Comparison of ENCODE assay signal across 19 cellular contexts in genomic region chr12:88501976-88502938, GRCh38.
A peak's percentile ranks its signal among the peaks of the same experiment; 100 is the strongest.
DNase-seq lines count a peak whose midpoint lies in the region; ATAC-seq, FAIRE-seq and TF ChIP-seq lines count a peak whose summit lies in the region.
"Had no signal": no experiment of that assay in that cellular context is flagged by ENCODE, and none has a peak within 500 bp of the region (broad histone marks: within the 10 kb centered on the region; RNA-seq: fewer than 3 reads in every experiment).

No MANE protein-coding gene starts in this region.

- H3K79me2 ChIP-seq in ACC112 (ENCODE audit: control insufficient read depth, insufficient read depth, low read length, unreplicated experiment), result peaks cover 3% of the 10 kb centered on the region
- H3K79me2 ChIP-seq in HCT116 (ENCODE audit: insufficient read depth, low read length), result peaks cover 98% of the 10 kb centered on the region

- RAD21 ChIA-PET in HCT116 (lab: Charles Lee; ENCODE audit: low non-redundant PET in 1 of 2, low total read pairs in 2 of 2, uncharacterized antibody in 2 of 2, unreplicated experiment in 2 of 2), result no interaction called here

- H3K9ac ChIP-seq in HCT116 (ENCODE audit: low read length), result no peak overlapping the region

- peaks cover 52% of the 10 kb centered on the region for H4K20me1 ChIP-seq in HCT116 (ENCODE audit: insufficient read depth)

- no peak for FAIRE-seq in urothelium cell line (lab: Jason Lieb, UNC)
- FAIRE-seq: kidney, TTC549 had no signal

- no peak overlapping the region for H2AFZ ChIP-seq in ACC112 (ENCODE audit: low read length, unreplicated experiment)
- no peak overlapping the region for H2AFZ ChIP-seq in HCT116 (ENCODE audit: low read depth, low read length, poor library complexity, severe bottlenecking)

- CTCF ChIA-PET in HCT116 (lab: Charles Lee), result no interaction called here

- peak overlapping the region; percentile 53 for H3K27ac ChIP-seq in ACC112 (ENCODE audit: low read depth, low read length)
- peak overlapping the region; percentile 3; the same call in 1 of the 2 replicates for H3K27ac ChIP-seq in HCT116 (ENCODE audit: low read depth, low read length)
- H3K27ac ChIP-seq in foreskin keratinocyte, result peak overlapping the region; percentile 36
- H3K27ac ChIP-seq: upper lobe of right lung had no signal

- no TSS peak for BruUV-seq in HCT116 (replicated peaks; lab: Mats Ljungman, UMichigan)

- H3K4me1 ChIP-seq in ACC112 (ENCODE audit: control insufficient read depth, insufficient read depth, low read length, unreplicated experiment), result peaks cover 12% of the 10 kb centered on the region
- peaks cover 0 to 20% of the 10 kb centered on the region in 2 experiments; a peak in 2 of 4 replicates for H3K4me1 ChIP-seq in HCT116 (ENCODE audit: control insufficient read depth in 1 of 2, insufficient read depth in 2 of 2, low read length in 2 of 2)
- peaks cover 4% of the 10 kb centered on the region for H3K4me1 ChIP-seq in foreskin keratinocyte
- H3K4me1 ChIP-seq: upper lobe of right lung had no signal

- no peaks in the 10 kb centered on the region for H3K9me2 ChIP-seq in HCT116 (ENCODE audit: insufficient read depth)

- intact Hi-C loops in HCT116 (cut with micrococcal nuclease) (no loop called here), posterior cingulate gyrus (cut with DNase I) (no loop called here)

- H3K36me3 ChIP-seq in ACC112 (ENCODE audit: insufficient read depth, low read length) (peaks cover 26% of the 10 kb centered on the region), HCT116 (ENCODE audit: control insufficient read depth in 1 of 2, insufficient read depth in 2 of 2, low read length in 2 of 2) (peaks cover 61 to 83% of the 10 kb centered on the region in 2 experiments)

- POLR2A ChIA-PET in HCT116 (lab: Charles Lee), result no interaction called here

- TF ChIP-seq CTCF in HCT116 (IDR thresholded peaks at IDR 0.05 in 2 of 3, conservative IDR thresholded peaks at IDR 0.05 in 1 of 3; ENCODE audit: borderline replicate concordance in 1 of 3, insufficient read depth in 1 of 3, low read depth in 2 of 3, low read length in 2 of 3) (no peak), foreskin keratinocyte (conservative IDR thresholded peaks at IDR 0.05) (peak; percentile 27)

- no peak overlapping the region for H3K4me3 ChIP-seq in ACC112 (ENCODE audit: low read depth, low read length)
- no peak overlapping the region for H3K4me3 ChIP-seq in HCT116 (replicated peaks in 1 of 2; ENCODE audit: low read depth in 1 of 2, low read length in 2 of 2)
- H3K4me3 ChIP-seq: mucosa of descending colon, upper lobe of right lung had no signal

- TF ChIP-seq RAD21 in HCT116 (IDR thresholded peaks at IDR 0.05; ENCODE audit: low read depth), result no peak

- TF ChIP-seq POLR2A in HCT116 (IDR thresholded peaks at IDR 0.05; ENCODE audit: borderline replicate concordance, extremely low read depth, insufficient read depth, insufficient read length), result no peak

- H3K27me3 ChIP-seq in ACC112 (ENCODE audit: insufficient read depth, low read length) (no peaks in the 10 kb centered on the region), HCT116 (ENCODE audit: insufficient read depth, low read length) (no peaks in the 10 kb centered on the region), foreskin keratinocyte (no peaks in the 10 kb centered on the region)
- H3K27me3 ChIP-seq: upper lobe of right lung had no signal

- no peak for ATAC-seq in HCT116
- peak; percentile 88 for ATAC-seq in foreskin keratinocyte
- ATAC-seq in HG02678 (IDR thresholded peaks at IDR 0.05; ENCODE audit: unreplicated experiment), result no peak
- ATAC-seq in HG03196 (IDR thresholded peaks at IDR 0.05; ENCODE audit: unreplicated experiment), result no peak
- ATAC-seq: activated naive CD4-positive, alpha-beta T cell treated with anti-CD3 and anti-CD28 coated beads, Interleukin-2, amount 50 U/mL, for 72 hours; upper lobe of right lung had no signal

- DNase-seq in HCT116 (ENCODE audit: low read depth, low spot score) (no peak), astrocyte of the hippocampus (ENCODE audit: low read depth, low spot score) (peak; percentile 65), foreskin keratinocyte (peak; percentile 25 to 70), urothelium cell line (ENCODE audit: low spot score) (no peak), posterior cingulate gyrus (no peak)
- DNase-seq: activated T-cell treated with anti-CD3 and anti-CD28 coated beads, Interleukin-2, amount 50 U/mL, for 1 hour; central memory CD4-positive, alpha-beta T cell; kidney; MM.1S; mucosa of descending colon; NCI-H187 treated with DMSO at 0.1 percent for 48 hours; NCI-H446 treated with DMSO at 0.1 percent for 48 hours; occipital lobe; upper lobe of right lung had no signal

- no peak overlapping the region for H3K4me2 ChIP-seq in HCT116 (ENCODE audit: low read length)

- H3K9me3 ChIP-seq in HCT116 (ENCODE audit: control insufficient read depth in 1 of 2, insufficient read depth in 1 of 2, low read depth in 1 of 2, low read length in 2 of 2), result no peaks in the 10 kb centered on the region
- H3K9me3 ChIP-seq: mucosa of descending colon, upper lobe of right lung had no signal

TF ChIP-seq in HCT116, 20 proteins besides CTCF, POLR2A, EP300 and RAD21:
- TF ChIP-seq FOSL1 (IDR thresholded peaks at IDR 0.05; ENCODE audit: low read depth) (peak; percentile 27; the same call in 1 of the 2 replicates), SRF (IDR thresholded peaks at IDR 0.05; ENCODE audit: low read depth) (no peak), JUND (IDR thresholded peaks at IDR 0.05) (peak; percentile 18; the same call in 1 of the 2 replicates)

Comparison
In these comparisons a context has a peak if more than half of its experiments do, and no peak if none do; other contexts are left out.
1. H3K27ac ChIP-seq: peak in every context shown above with its lines; median percentile 53 in ACC112; 36 in foreskin keratinocyte; 3 in HCT116.
2. DNase-seq: peak in astrocyte of the hippocampus (single experiment) and foreskin keratinocyte (2 of 2); none in HCT116 (single experiment), urothelium cell line (single experiment) and posterior cingulate gyrus (0 of 10).